Comparison of ENCODE assay signal across 10 cellular contexts in the genomic region with DNA sequence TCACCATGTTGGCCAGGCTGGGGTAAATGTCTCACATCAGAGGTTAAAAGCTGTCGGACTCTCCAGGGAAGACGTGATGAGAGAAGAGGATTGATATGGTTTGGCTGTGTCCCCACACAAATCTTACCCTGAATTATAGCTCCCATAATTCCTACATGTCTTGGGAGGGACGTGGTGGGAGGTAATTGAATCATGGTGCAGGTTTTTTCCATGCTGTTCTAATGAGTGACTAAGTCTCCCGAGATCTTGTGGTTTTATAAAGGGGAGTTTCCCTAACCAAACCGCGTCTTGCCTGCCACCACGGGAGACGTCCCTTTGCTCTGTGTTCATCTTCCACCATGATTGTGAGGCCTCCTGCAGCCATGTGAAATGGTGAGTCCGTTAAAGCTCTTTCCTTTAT.
A peak's percentile ranks its signal among the peaks of the same experiment; 100 is the strongest.
DNase-seq lines count a peak whose midpoint lies in the region.
"Had no signal": no experiment of that assay in that cellular context is flagged by ENCODE, and none has a peak within 500 bp of the region (broad histone marks: within the 10 kb centered on the region; RNA-seq: fewer than 3 reads in every experiment).

No MANE protein-coding gene starts in this region.

- H3K4me1 Mint-ChIP-seq in activated naive CD8-positive, alpha-beta T cell treated with anti-CD3 and anti-CD28 coated beads for 36 hours: peaks cover 18% of the 10 kb centered on the region

- DNase-seq in activated CD4-positive, alpha-beta T cell treated with anti-CD3 and anti-CD28 coated beads, Interleukin-2, amount 50 U/mL, for 48 hours: peak; percentile 33 to 50
- no peak for DNase-seq in activated CD4-positive, alpha-beta T cell treated with anti-CD3 and anti-CD28 coated beads, Interleukin-2, amount 50 U/mL, for 4 hours
- peak; percentile 89 for DNase-seq in M059J (ENCODE audit: low read depth)
- peak; percentile 38 for DNase-seq in activated naive CD8-positive, alpha-beta T cell treated with anti-CD3 and anti-CD28 coated beads for 36 hours
- peak; percentile 43 for DNase-seq in stimulated activated CD4-positive, alpha-beta T cell treated with anti-CD3 and anti-CD28 coated beads, Interleukin-4, amount 100 ng/mL, for 24 hours
- no peak for DNase-seq in NCI-H2196 (lab: John Stamatoyannopoulos, UW; ENCODE audit: unreplicated experiment)
- DNase-seq in H7: no peak
- DNase-seq in NCI-H1048 (lab: John Stamatoyannopoulos, UW): no peak
- DNase-seq: upper lobe of right lung had no signal

- peaks cover 55% of the 10 kb centered on the region for H3K36me3 Mint-ChIP-seq in activated naive CD8-positive, alpha-beta T cell treated with anti-CD3 and anti-CD28 coated beads for 36 hours

- no peaks in the 10 kb centered on the region for H3K36me3 ChIP-seq in H7 (replicated peaks; ENCODE audit: control insufficient read depth, insufficient read depth, low read length)
- H3K36me3 ChIP-seq: upper lobe of right lung had no signal

- H3K27ac Mint-ChIP-seq in activated naive CD8-positive, alpha-beta T cell treated with anti-CD3 and anti-CD28 coated beads for 36 hours: peak overlapping the region; percentile 74

- no peaks in the 10 kb centered on the region for H3K27me3 Mint-ChIP-seq in activated naive CD8-positive, alpha-beta T cell treated with anti-CD3 and anti-CD28 coated beads for 36 hours

- H3K9me3 Mint-ChIP-seq in activated naive CD8-positive, alpha-beta T cell treated with anti-CD3 and anti-CD28 coated beads for 36 hours: peaks cover 28% of the 10 kb centered on the region

- no peak overlapping the region for H3K4me3 Mint-ChIP-seq in activated naive CD8-positive, alpha-beta T cell treated with anti-CD3 and anti-CD28 coated beads for 36 hours

- H3K4me3 ChIP-seq in H7 (ENCODE audit: insufficient read depth, low read depth, low read length): no peak overlapping the region
- H3K4me3 ChIP-seq: dorsolateral prefrontal cortex, upper lobe of right lung had no signal

- no peaks in the 10 kb centered on the region for H3K27me3 ChIP-seq in H7 (ENCODE audit: control insufficient read depth, insufficient read depth, low read length)
- H3K27me3 ChIP-seq: upper lobe of right lung had no signal

Comparison
In these comparisons a context has a peak if more than half of its experiments do, and no peak if none do; other contexts are left out.
1. DNase-seq: peak in activated CD4-positive, alpha-beta T cell treated with anti-CD3 and anti-CD28 coated beads, Interleukin-2, amount 50 U/mL, for 48 hours (2 of 2), M059J (single experiment), activated naive CD8-positive, alpha-beta T cell treated with anti-CD3 and anti-CD28 coated beads for 36 hours (single experiment) and stimulated activated CD4-positive, alpha-beta T cell treated with anti-CD3 and anti-CD28 coated beads, Interleukin-4, amount 100 ng/mL, for 24 hours (single experiment); none in activated CD4-positive, alpha-beta T cell treated with anti-CD3 and anti-CD28 coated beads, Interleukin-2, amount 50 U/mL, for 4 hours (0 of 2), NCI-H2196 (single experiment), H7 (single experiment) and NCI-H1048 (single experiment).